In the genomic region with DNA sequence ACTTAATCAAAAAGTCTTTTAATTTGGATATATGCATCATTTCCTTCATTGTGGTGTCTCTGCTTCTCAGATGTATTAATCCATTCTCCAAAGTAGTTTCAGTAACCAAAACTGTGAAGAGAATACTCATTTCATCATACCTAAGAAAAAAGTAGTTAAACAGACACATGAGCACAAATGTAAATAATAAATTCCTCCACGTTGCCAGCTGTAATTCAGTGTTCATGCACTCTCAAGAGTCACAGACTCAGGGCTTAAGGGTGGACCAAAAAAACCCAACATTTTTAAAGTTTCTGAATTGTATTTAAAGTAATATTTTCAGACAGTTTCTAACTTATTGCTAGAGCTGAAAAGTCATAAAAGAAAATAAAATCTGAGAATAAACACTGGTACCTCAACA, we compare ENCODE assay signal across 26 cellular contexts. TPM values are rescaled to one million over a fixed set of nuclear protein-coding genes. Genes with fewer than 3 reads are reported as not detected.
"Had no signal": no experiment of that assay in that cellular context is flagged by ENCODE, and none has a peak within 500 bp of the region (broad histone marks: within the 10 kb centered on the region; RNA-seq: fewer than 3 reads in every experiment).

No MANE protein-coding gene starts in this region.

- H3K27ac ChIP-seq: esophagus muscularis mucosa, heart right ventricle, lower lobe of right lung, neutrophil, pancreas, right lobe of liver, suprapubic skin, transverse colon, upper lobe of right lung, uterus had no signal

- H3K4me3 ChIP-seq: esophagus muscularis mucosa, heart right ventricle, lower lobe of right lung, mucosa of descending colon, pancreas, right lobe of liver, suprapubic skin, transverse colon, upper lobe of right lung, uterus had no signal

- H3K36me3 ChIP-seq: uterus had no signal

- H3K4me1 ChIP-seq: esophagus muscularis mucosa, heart right ventricle, lower lobe of right lung, pancreas, right lobe of liver, suprapubic skin, transverse colon, upper lobe of right lung, uterus had no signal

- H3K27me3 ChIP-seq: esophagus muscularis mucosa, heart right ventricle, neutrophil, pancreas, right lobe of liver, suprapubic skin, transverse colon, upper lobe of right lung, uterus had no signal

- DNase-seq: effector CD8-positive, alpha-beta T cell; endodermal cell; foreskin melanocyte; glutamatergic neuron; heart right ventricle; hippocampal formation; left ventricle myocardium superior; lower lobe of right lung; mucosa of descending colon; naive B cell; pancreas; right lobe of liver; small intestine; stimulated activated CD4-positive, alpha-beta T cell treated with anti-CD3 and anti-CD28 coated beads, Interleukin-15, amount 100 ng/mL, for 24 hours; stimulated activated CD4-positive, alpha-beta T cell treated with anti-CD3 and anti-CD28 coated beads, Interleukin-2, amount 100 ng/mL, for 48 hours; stimulated activated naive B cell treated with anti-CD40 and anti-IgM and Interleukin-4, amounts not matched to agents 10 μg/mL and 1 μg/mL and 100 μg/mL, for 72 hours; transverse colon; upper lobe of right lung; uterus had no signal

- H3K9me3 ChIP-seq: esophagus muscularis mucosa, heart right ventricle, lower lobe of right lung, mucosa of descending colon, neutrophil, pancreas, right lobe of liver, suprapubic skin, transverse colon, upper lobe of right lung, uterus had no signal

RNA-seq across cellular contexts. Expression of a gene that starts 28.9 kb away (rescaled TPM):
- total RNA-seq: epithelial cell of proximal tubule, neural crest cell, progenitor cell of endocrine pancreas had no signal
- polyA plus RNA-seq: keratinocyte had no signal
